11 cellular contexts compared by ENCODE assay signal in the genomic region with DNA sequence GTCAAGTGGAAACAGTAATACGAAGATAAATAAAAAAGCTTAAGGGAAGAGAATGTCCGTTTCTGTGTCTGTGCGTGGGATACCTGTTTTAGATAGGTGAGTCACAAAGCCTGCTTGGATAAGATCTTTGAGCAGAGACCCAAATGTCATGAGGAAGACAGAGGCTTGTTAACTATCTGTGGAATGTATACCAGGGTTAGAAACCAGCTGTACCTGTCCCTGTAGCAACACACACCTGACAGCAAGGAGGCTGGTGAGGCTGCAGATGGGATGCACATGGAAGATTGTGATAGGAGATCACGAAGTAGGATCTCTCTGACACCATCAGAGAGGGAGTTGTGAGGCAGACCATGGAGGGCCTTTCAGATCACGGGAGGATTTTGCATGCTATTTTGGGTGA.
DNase-seq lines count a peak whose midpoint lies in the region; ATAC-seq and TF ChIP-seq lines count a peak whose summit lies in the region.
"Had no signal": no experiment of that assay in that cellular context is flagged by ENCODE, and none has a peak within 500 bp of the region (broad histone marks: within the 10 kb centered on the region; RNA-seq: fewer than 3 reads in every experiment).

No MANE protein-coding gene starts in this region.

- TF ChIP-seq RAD21 in neural cell (conservative IDR thresholded peaks at IDR 0.05), result no peak

- peak overlapping the region; percentile 46 for H3K4me3 ChIP-seq in neural cell (ENCODE audit: low read length)
- H3K4me3 ChIP-seq in CD8-positive, alpha-beta memory T cell (ENCODE audit: low read length), result no peak overlapping the region

- no peak overlapping the region for H3K4me3 Mint-ChIP-seq in central memory CD8-positive, alpha-beta T cell
- H3K4me3 Mint-ChIP-seq in CD8-positive, alpha-beta memory T cell, result peak overlapping the region in 1 of 7 donors; percentile 2
- H3K4me3 Mint-ChIP-seq: CD14-positive monocyte had no signal

- no peaks in the 10 kb centered on the region for H3K27me3 Mint-ChIP-seq in central memory CD8-positive, alpha-beta T cell
- no peaks in the 10 kb centered on the region for H3K27me3 Mint-ChIP-seq in CD8-positive, alpha-beta memory T cell

- H3K4me2 ChIP-seq in neural cell (ENCODE audit: low read length), result no peak overlapping the region

- no peak overlapping the region for H3K9ac ChIP-seq in neural cell (ENCODE audit: low read length)

- H3K36me3 Mint-ChIP-seq in central memory CD8-positive, alpha-beta T cell (ENCODE audit: insufficient read depth), result peaks cover 4% of the 10 kb centered on the region
- H3K36me3 Mint-ChIP-seq in CD8-positive, alpha-beta memory T cell, result peaks cover 0 to 8% (median 4%) of the 10 kb centered on the region in 3 donors

- H4K20me1 ChIP-seq in neural cell (ENCODE audit: insufficient read depth), result no peaks in the 10 kb centered on the region

- H2AFZ ChIP-seq in neural cell (ENCODE audit: low read depth, low read length), result no peak overlapping the region

- H3K79me2 ChIP-seq in neural cell (replicated peaks; ENCODE audit: insufficient read depth, low read length), result peaks cover 8% of the 10 kb centered on the region

- H3K4me1 ChIP-seq in CD8-positive, alpha-beta memory T cell (ENCODE audit: insufficient read depth, low read length), result peaks cover 30% of the 10 kb centered on the region

- peaks cover 9% of the 10 kb centered on the region for H3K4me1 Mint-ChIP-seq in central memory CD8-positive, alpha-beta T cell
- peaks cover 23 to 37% (median 24%) of the 10 kb centered on the region in 3 donors for H3K4me1 Mint-ChIP-seq in CD8-positive, alpha-beta memory T cell
- H3K4me1 Mint-ChIP-seq: CD14-positive monocyte had no signal

- no peaks in the 10 kb centered on the region for H3K9me3 Mint-ChIP-seq in central memory CD8-positive, alpha-beta T cell
- H3K9me3 Mint-ChIP-seq in CD8-positive, alpha-beta memory T cell, result no peaks in the 10 kb centered on the region
- H3K9me3 Mint-ChIP-seq: CD14-positive monocyte had no signal

- in situ Hi-C loops in G401 (cut with HindIII; ENCODE audit: low sequenced_read_pairs), result no loop called here

- peaks cover 4% of the 10 kb centered on the region for H3F3A ChIP-seq in neural cell (ENCODE audit: insufficient read depth, low read length, poor library complexity, severe bottlenecking)

- CTCF ChIA-PET in CD8-positive, alpha-beta memory T cell (lab: Charles Lee), result interaction anchor here (0.9 to 1.9 kb wide), 7 partner anchors 10 to 409 kb away, joined by 3 to 6 read pairs (median 3); no protein-coding TSS in a partner anchor

- peak overlapping the region; percentile 14 for H3K27ac Mint-ChIP-seq in central memory CD8-positive, alpha-beta T cell (ENCODE audit: low read depth)
- H3K27ac Mint-ChIP-seq in CD8-positive, alpha-beta memory T cell, result peak overlapping the region in 4 of 8 donors; percentile 32 to 77 (median 53)
- H3K27ac Mint-ChIP-seq: CD14-positive monocyte had no signal

- POLR2A ChIA-PET in CD8-positive, alpha-beta memory T cell (lab: Charles Lee), result no interaction called here

- H3K27ac ChIP-seq in neural cell (ENCODE audit: low read length), result no peak overlapping the region
- H3K27ac ChIP-seq in CD8-positive, alpha-beta memory T cell (ENCODE audit: low read depth, low read length), result no peak overlapping the region
- H3K27ac ChIP-seq: 22Rv1 had no signal

- H3K36me3 ChIP-seq in neural cell (ENCODE audit: insufficient read depth, low read length), result peaks cover 6% of the 10 kb centered on the region
- H3K36me3 ChIP-seq in CD8-positive, alpha-beta memory T cell (ENCODE audit: insufficient read depth, low read length), result no peaks in the 10 kb centered on the region

- no peaks in the 10 kb centered on the region for H3K9me3 ChIP-seq in neural cell (ENCODE audit: low read length)
- no peaks in the 10 kb centered on the region for H3K9me3 ChIP-seq in CD8-positive, alpha-beta memory T cell (ENCODE audit: low read length)

- peak; percentile 13 for DNase-seq in SIG-M5 treated with dmso at 0.1 percent for 504 hours (lab: John Stamatoyannopoulos, UW; ENCODE audit: unreplicated experiment)
- DNase-seq in SIG-M5 (lab: John Stamatoyannopoulos, UW), result no peak
- DNase-seq in G401 (ENCODE audit: low spot score), result peak; percentile 51
- DNase-seq in central memory CD8-positive, alpha-beta T cell (ENCODE audit: low spot score in 2 of 2), result no peak
- DNase-seq in CD8-positive, alpha-beta memory T cell, result no peak
- no peak for DNase-seq in T1000 (lab: John Stamatoyannopoulos, UW)
- no peak for DNase-seq in NCI-H1930 (lab: John Stamatoyannopoulos, UW)
- DNase-seq: NCI-H1105 treated with DMSO at 0.1 percent for 48 hours had no signal

- no peaks in the 10 kb centered on the region for H3K27me3 ChIP-seq in neural cell (ENCODE audit: insufficient read depth, low read depth, low read length)
- H3K27me3 ChIP-seq in CD8-positive, alpha-beta memory T cell (ENCODE audit: insufficient read depth, low read length, poor library complexity, severe bottlenecking), result no peaks in the 10 kb centered on the region

- no peaks in the 10 kb centered on the region for H3K9me2 ChIP-seq in neural cell (ENCODE audit: insufficient read depth, low read length)

- no peak for TF ChIP-seq CTCF in neural cell (IDR thresholded peaks at IDR 0.05; ENCODE audit: poor library complexity, severe bottlenecking)

- no peak for ATAC-seq in central memory CD8-positive, alpha-beta T cell (replicated peaks; ENCODE audit: extremely low read depth, poor library complexity, severe bottlenecking)

- TF ChIP-seq EP300 in neural cell (conservative IDR thresholded peaks at IDR 0.05; ENCODE audit: poor library complexity, severe bottlenecking), result no peak

TF ChIP-seq in neural cell, 6 proteins besides CTCF, POLR2A, EP300 and RAD21:
- TF ChIP-seq MXI1 (conservative IDR thresholded peaks at IDR 0.05; ENCODE audit: poor library complexity, severe bottlenecking) (no peak), POLR2AphosphoS5 (IDR thresholded peaks at IDR 0.05) (no peak)

Comparison
In these comparisons a context has a peak if more than half of its experiments do, and no peak if none do; other contexts are left out.
1. DNase-seq: peak in SIG-M5 treated with dmso at 0.1 percent for 504 hours (single experiment) and G401 (single experiment); none in SIG-M5 (single experiment), central memory CD8-positive, alpha-beta T cell (0 of 2), CD8-positive, alpha-beta memory T cell (0 of 5), T1000 (single experiment) and NCI-H1930 (0 of 2).